Comparison of ENCODE assay signal across 8 cellular contexts in the genomic region with DNA sequence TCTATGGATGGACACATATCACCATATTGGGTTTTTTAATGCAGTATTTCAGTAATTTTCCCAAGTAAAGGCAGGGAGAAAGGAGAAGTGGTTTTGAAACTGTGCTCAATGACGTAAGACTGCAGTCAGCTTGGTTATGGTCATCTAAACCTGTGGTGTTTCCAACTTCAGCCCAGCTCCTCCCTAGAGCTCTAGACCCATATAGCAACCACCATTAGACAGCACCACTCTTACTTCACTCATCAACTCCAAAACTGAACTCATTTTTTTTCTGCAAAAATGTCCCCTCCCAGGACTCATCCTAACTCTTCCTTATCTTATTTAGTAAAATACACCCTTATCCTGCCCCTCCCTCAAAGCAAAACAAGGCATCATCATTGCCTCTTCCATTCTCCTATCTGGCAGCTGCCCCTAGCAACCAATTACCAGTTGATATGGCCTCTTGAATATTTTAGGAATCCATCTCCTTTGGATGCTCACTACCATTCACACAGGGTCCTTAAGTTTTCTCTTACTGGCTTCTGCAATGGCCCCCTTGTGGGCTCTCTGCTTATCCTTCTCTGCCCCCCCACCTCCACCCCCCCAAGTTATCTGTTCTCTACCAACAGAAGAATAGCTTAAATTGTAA. TPM values are rescaled to one million over a fixed set of nuclear protein-coding genes. Genes with fewer than 3 reads are reported as not detected.
DNase-seq lines count a peak whose midpoint lies in the region; ATAC-seq and TF ChIP-seq lines count a peak whose summit lies in the region.

No MANE protein-coding gene starts in this region.

- H3K27me3 ChIP-seq in HUES6 (ENCODE audit: control insufficient read depth, insufficient read depth, low read length) (no peaks in the 10 kb centered on the region), neutrophil (peaks cover 19% of the 10 kb centered on the region), upper lobe of right lung (no peaks in the 10 kb centered on the region)

- H3K27ac ChIP-seq in HUES6 (ENCODE audit: low read depth, low read length) (no peak overlapping the region), neutrophil (peak overlapping the region; percentile 24), upper lobe of right lung (no peak overlapping the region)

- intact Hi-C loops in upper lobe of right lung (cut with DNase I): no loop called here

- H3K27ac Mint-ChIP-seq in activated naive CD8-positive, alpha-beta T cell treated with anti-CD3 and anti-CD28 coated beads for 36 hours: peak overlapping the region; percentile 90

- TF ChIP-seq CTCF in neutrophil (IDR thresholded peaks at IDR 0.05) (no peak), upper lobe of right lung (IDR thresholded peaks at IDR 0.05) (no peak)

- DNase-seq in NCI-H82 (lab: John Stamatoyannopoulos, UW) (peak; percentile 16), NCI-H82 treated with DMSO at 0.1 percent for 48 hours (lab: John Stamatoyannopoulos, UW; ENCODE audit: unreplicated experiment) (no peak), upper lobe of right lung (no peak)
- DNase-seq in activated naive CD8-positive, alpha-beta T cell treated with anti-CD3 and anti-CD28 coated beads for 36 hours: no peak
- DNase-seq in stimulated activated CD8-positive, alpha-beta memory T cell treated with anti-CD3 and anti-CD28 coated beads, Interleukin-4, amount 100 ng/mL, for 48 hours: no peak

- H3K4me1 Mint-ChIP-seq in activated naive CD8-positive, alpha-beta T cell treated with anti-CD3 and anti-CD28 coated beads for 36 hours: peaks cover 31% of the 10 kb centered on the region

- peak overlapping the region; percentile 83 for H3K4me3 Mint-ChIP-seq in activated naive CD8-positive, alpha-beta T cell treated with anti-CD3 and anti-CD28 coated beads for 36 hours

- H3K36me3 ChIP-seq in HUES6 (ENCODE audit: control insufficient read depth, insufficient read depth, low read length): no peaks in the 10 kb centered on the region
- H3K36me3 ChIP-seq in neutrophil: no peaks in the 10 kb centered on the region
- H3K36me3 ChIP-seq in upper lobe of right lung: no peaks in the 10 kb centered on the region

- H3K9me3 Mint-ChIP-seq in activated naive CD8-positive, alpha-beta T cell treated with anti-CD3 and anti-CD28 coated beads for 36 hours: no peaks in the 10 kb centered on the region

- H3K4me3 ChIP-seq in HUES6 (ENCODE audit: low read depth, low read length) (peak overlapping the region; percentile 75), neutrophil (ENCODE audit: low read depth in 1 of 2, low read length in 1 of 2) (no peak overlapping the region), upper lobe of right lung (no peak overlapping the region)

- H3K9me3 ChIP-seq in HUES6 (ENCODE audit: control insufficient read depth, insufficient read depth, low read depth, low read length): no peaks in the 10 kb centered on the region
- no peaks in the 10 kb centered on the region for H3K9me3 ChIP-seq in neutrophil
- H3K9me3 ChIP-seq in upper lobe of right lung: no peaks in the 10 kb centered on the region

- no peak overlapping the region for H3K9ac ChIP-seq in HUES6 (ENCODE audit: low read length)

- peaks cover 24% of the 10 kb centered on the region for H3K4me1 ChIP-seq in HUES6 (ENCODE audit: control insufficient read depth, insufficient read depth, low read length)
- H3K4me1 ChIP-seq in neutrophil (ENCODE audit: control insufficient read depth in 1 of 2, insufficient read depth in 1 of 2, low read depth in 1 of 2, low read length in 1 of 2): peaks cover 27 to 28% of the 10 kb centered on the region in 2 experiments
- H3K4me1 ChIP-seq in upper lobe of right lung: peaks cover 22% of the 10 kb centered on the region

- ATAC-seq in GM19023 (IDR thresholded peaks at IDR 0.05; ENCODE audit: unreplicated experiment) (no peak), upper lobe of right lung (no peak)

- no peaks in the 10 kb centered on the region for H3K27me3 Mint-ChIP-seq in activated naive CD8-positive, alpha-beta T cell treated with anti-CD3 and anti-CD28 coated beads for 36 hours

- peaks cover 11% of the 10 kb centered on the region for H3K36me3 Mint-ChIP-seq in activated naive CD8-positive, alpha-beta T cell treated with anti-CD3 and anti-CD28 coated beads for 36 hours

RNA-seq across cellular contexts. Expression of gene RALA, which starts 1.5 kb away (rescaled TPM):
- 10 to 100 TPM; 38.0 to 40.6 TPM for total RNA-seq in activated naive CD8-positive, alpha-beta T cell treated with anti-CD3 and anti-CD28 coated beads for 36 hours
- total RNA-seq in upper lobe of right lung: 53.4 TPM

RNA-seq across cellular contexts. Expression of gene YAE1, which starts 55.7 kb away (rescaled TPM):
- 10 to 100 TPM; 11.2 to 12.5 TPM for total RNA-seq in activated naive CD8-positive, alpha-beta T cell treated with anti-CD3 and anti-CD28 coated beads for 36 hours
- total RNA-seq in upper lobe of right lung: 16.5 TPM
